ENCODE assay signal across 9 cellular contexts in the genomic region with DNA sequence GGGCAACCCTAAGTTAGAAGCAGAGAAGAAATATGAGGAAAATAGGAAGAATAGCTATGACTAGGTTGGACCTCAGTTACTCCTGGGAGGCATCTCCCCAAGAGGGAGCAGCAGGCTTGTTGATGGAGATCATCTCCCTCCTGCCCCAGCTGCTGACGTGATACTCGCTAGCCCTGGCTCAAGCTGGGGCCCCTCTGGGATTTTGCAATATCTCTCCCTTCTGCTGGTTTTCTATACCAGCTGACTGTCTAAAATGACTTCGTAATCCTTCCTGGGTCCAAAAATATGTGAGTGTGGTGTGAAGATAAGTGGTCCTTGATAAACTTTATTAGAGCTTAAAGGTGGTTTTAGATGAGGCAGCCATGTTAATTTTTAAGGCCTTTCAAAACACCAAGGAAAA. TPM values are rescaled to one million over a fixed set of nuclear protein-coding genes. Genes with fewer than 3 reads are reported as not detected.
DNase-seq lines count a peak whose midpoint lies in the region; ATAC-seq and TF ChIP-seq lines count a peak whose summit lies in the region.
"Had no signal": no experiment of that assay in that cellular context is flagged by ENCODE, and none has a peak within 500 bp of the region (broad histone marks: within the 10 kb centered on the region; RNA-seq: fewer than 3 reads in every experiment).

No MANE protein-coding gene starts in this region.

- no peaks in the 10 kb centered on the region for H3K36me3 ChIP-seq in OCI-LY3 (replicated peaks; ENCODE audit: low read depth, low read length)
- no peaks in the 10 kb centered on the region for H3K36me3 ChIP-seq in fibroblast of lung (ENCODE audit: control insufficient read depth, insufficient read depth, low read length)
- H3K36me3 ChIP-seq: prostate gland had no signal

- H3K4me1 ChIP-seq in OCI-LY3 (ENCODE audit: low read length) (peaks cover 6% of the 10 kb centered on the region; the same call in 1 of the 2 replicates), fibroblast of lung (ENCODE audit: control insufficient read depth, extremely low read depth, insufficient read depth, low read length) (peaks cover 4% of the 10 kb centered on the region)
- H3K4me1 ChIP-seq: prostate gland had no signal

- H3K9me3 ChIP-seq in OCI-LY3 (ENCODE audit: insufficient read depth, low read length): no peaks in the 10 kb centered on the region
- no peaks in the 10 kb centered on the region for H3K9me3 ChIP-seq in fibroblast of lung (ENCODE audit: control insufficient read depth, insufficient read depth, low read depth, low read length)
- H3K9me3 ChIP-seq: prostate gland had no signal

- H3K27ac ChIP-seq in OCI-LY3 (ENCODE audit: low read length) (no peak overlapping the region), fibroblast of lung (ENCODE audit: insufficient read depth, low read length) (no peak overlapping the region)
- H3K27ac ChIP-seq: prostate gland had no signal

- H2AFZ ChIP-seq in OCI-LY3 (ENCODE audit: low read depth, low read length) (peak overlapping the region; percentile 81), fibroblast of lung (ENCODE audit: low read length) (peak overlapping the region; percentile 6)

- TF ChIP-seq CTCF in AG09309 (IDR thresholded peaks at IDR 0.05; ENCODE audit: control insufficient read depth, insufficient read depth, low read depth, low read length, missing control alignments): no peak
- no peak for TF ChIP-seq CTCF in OCI-LY3 (IDR thresholded peaks at IDR 0.05; ENCODE audit: low read depth, low read length)
- TF ChIP-seq CTCF in fibroblast of lung (conservative IDR thresholded peaks at IDR 0.05 in 1 of 2, IDR thresholded peaks at IDR 0.05 in 1 of 2; ENCODE audit: low read depth in 1 of 2, low read length in 2 of 2): no peak

- peaks cover 1% of the 10 kb centered on the region; the same call in 1 of the 2 replicates for H3K79me2 ChIP-seq in OCI-LY3 (ENCODE audit: low read length)
- peaks cover 2% of the 10 kb centered on the region for H3K79me2 ChIP-seq in fibroblast of lung (ENCODE audit: control insufficient read depth, insufficient read depth, low read length)

- H4K20me1 ChIP-seq in OCI-LY3 (ENCODE audit: insufficient read depth, low read length): no peaks in the 10 kb centered on the region
- H4K20me1 ChIP-seq in fibroblast of lung (ENCODE audit: control insufficient read depth, extremely low read depth, insufficient read depth, low read length): no peaks in the 10 kb centered on the region

- H3K4me2 ChIP-seq in OCI-LY3 (ENCODE audit: low read length) (no peak overlapping the region), fibroblast of lung (ENCODE audit: extremely low read depth, insufficient read depth, low read length) (no peak overlapping the region)

- H3K4me3 ChIP-seq in AG09309 (ENCODE audit: control insufficient read depth, low read depth, low read length) (no peak overlapping the region), OCI-LY3 (ENCODE audit: low read length) (no peak overlapping the region), fibroblast of lung (replicated peaks in 1 of 4; ENCODE audit: control extremely low read depth in 1 of 4, insufficient read depth in 1 of 4, low read depth in 3 of 4, low read length in 4 of 4) (no peak overlapping the region)

- H3K27me3 ChIP-seq in OCI-LY3 (ENCODE audit: low read depth, low read length) (no peaks in the 10 kb centered on the region), fibroblast of lung (ENCODE audit: control insufficient read depth, insufficient read depth, low read length) (no peaks in the 10 kb centered on the region)

- H3K9ac ChIP-seq in OCI-LY3 (ENCODE audit: low read length): no peak overlapping the region
- no peak overlapping the region for H3K9ac ChIP-seq in fibroblast of lung (ENCODE audit: insufficient read depth, low read length)

- DNase-seq in AG09309 (ENCODE audit: low read depth): peak; percentile 61
- DNase-seq in GM03348 (ENCODE audit: low spot score): peak; percentile 22
- DNase-seq in fibroblast of lung (ENCODE audit: low read depth in 2 of 2): peak in 1 of 2 donors; percentile 86
- DNase-seq in superior temporal gyrus (ENCODE audit: extremely low spot score): no peak
- DNase-seq in stimulated activated CD4-positive, alpha-beta T cell treated with anti-CD3 and anti-CD28 coated beads, Interleukin-4, amount 100 ng/mL, for 24 hours: no peak

- ATAC-seq in GM18861 (IDR thresholded peaks at IDR 0.05; ENCODE audit: unreplicated experiment) (no peak), HG02798 (IDR thresholded peaks at IDR 0.05; ENCODE audit: poor library complexity, unreplicated experiment) (no peak)

RNA-seq across cellular contexts. Expression of a gene that starts 4.5 kb away (rescaled TPM):
- 16.9 and 31.7 TPM in 2 replicates for total RNA-seq in fibroblast of lung
- polyA plus RNA-seq in fibroblast of lung: 5.1 and 5.5 TPM in 2 replicates
- 8.7 and 9.1 TPM in 2 replicates for polyA plus RNA-seq in fibroblast of lung (2012)
- polyA minus RNA-seq in fibroblast of lung (ENCODE audit: low replicate concordance): 17.0 and 26.6 TPM in 2 replicates

RNA-seq across cellular contexts. Expression of a gene that starts 22.7 kb away (rescaled TPM):
- total RNA-seq in fibroblast of lung: 679 and 950 TPM in 2 replicates
- polyA plus RNA-seq in fibroblast of lung: 1,820 and 2,040 TPM in 2 replicates
- polyA plus RNA-seq in fibroblast of lung (2012): 1,772 and 1,799 TPM in 2 replicates
- polyA minus RNA-seq in fibroblast of lung (ENCODE audit: low replicate concordance): 149 and 237 TPM in 2 replicates

RNA-seq across cellular contexts. Expression of a gene that starts 32.0 kb away (rescaled TPM):
- 99.1 and 126 TPM in 2 replicates for total RNA-seq in fibroblast of lung
- polyA plus RNA-seq in fibroblast of lung: 122 and 129 TPM in 2 replicates
- polyA plus RNA-seq in fibroblast of lung (2012): 78.6 and 83.5 TPM in 2 replicates
- polyA minus RNA-seq in fibroblast of lung (ENCODE audit: low replicate concordance): 23.5 and 31.3 TPM in 2 replicates

Comparison
In these comparisons a context has a peak if more than half of its experiments do, and no peak if none do; other contexts are left out.
1. DNase-seq: peak in AG09309 (single experiment) and GM03348 (single experiment); none in superior temporal gyrus (single experiment) and stimulated activated CD4-positive, alpha-beta T cell treated with anti-CD3 and anti-CD28 coated beads, Interleukin-4, amount 100 ng/mL, for 24 hours (single experiment).